Comparison of ENCODE assay signal across 22 cellular contexts in genomic region chr1:202802034-202802433, GRCh38. TPM values are rescaled to one million over a fixed set of nuclear protein-coding genes. Genes with fewer than 3 reads are reported as not detected.
A peak's percentile ranks its signal among the peaks of the same experiment; 100 is the strongest.
DNase-seq lines count a peak whose midpoint lies in the region; ATAC-seq, FAIRE-seq and TF ChIP-seq lines count a peak whose summit lies in the region.
"Had no signal": no experiment of that assay in that cellular context is flagged by ENCODE, and none has a peak within 500 bp of the region (broad histone marks: within the 10 kb centered on the region; RNA-seq: fewer than 3 reads in every experiment).

No MANE protein-coding gene starts in this region.

- H3K9me3 ChIP-seq in mammary epithelial cell (replicated peaks; ENCODE audit: insufficient read depth, low read length) (no peaks in the 10 kb centered on the region), Loucy (ENCODE audit: insufficient read depth, low read depth, low read length) (no peaks in the 10 kb centered on the region), K562 (replicated peaks; ENCODE audit: control insufficient read depth, insufficient read depth, low read depth, low read length) (no peaks in the 10 kb centered on the region)
- H3K9me3 ChIP-seq: Peyer's patch had no signal

- no peaks in the 10 kb centered on the region for H3K9me3 Mint-ChIP-seq in MCF 10A (ENCODE audit: unreplicated experiment)
- H3K9me3 Mint-ChIP-seq: CD4-positive, CD25-positive, alpha-beta regulatory T cell; H9 had no signal

- peaks cover 100% of the 10 kb centered on the region for H3K79me2 ChIP-seq in mammary epithelial cell (ENCODE audit: insufficient read depth, low read length)
- peaks cover 100% of the 10 kb centered on the region for H3K79me2 ChIP-seq in Loucy (ENCODE audit: insufficient read depth, low read length)
- H3K79me2 ChIP-seq in K562 (ENCODE audit: control insufficient read depth, insufficient read depth, low read length): peaks cover 98% of the 10 kb centered on the region

- H3K9me1 ChIP-seq in K562 (ENCODE audit: control insufficient read depth, insufficient read depth, low read length): peaks cover under 1% of the 10 kb centered on the region

- intact Hi-C loops in mammary epithelial cell (cut with micrococcal nuclease) (loop anchor here (10.0 kb wide), 1 partner anchor 963 kb away; the partner anchor contains the start of gene LAX1), MCF 10A (cut with micrococcal nuclease) (no loop called here), K562 (cut with micrococcal nuclease) (loop anchor here (10.0 kb wide), 1 partner anchor 647 kb away; no protein-coding TSS in a partner anchor)

- H2AFZ ChIP-seq in mammary epithelial cell (ENCODE audit: low read depth, low read length) (no peak overlapping the region), Loucy (ENCODE audit: low read length) (no peak overlapping the region), K562 (ENCODE audit: low read depth, low read length) (no peak overlapping the region)

- no peak overlapping the region for H3K4me3 Mint-ChIP-seq in MCF 10A (ENCODE audit: unreplicated experiment)
- H3K4me3 Mint-ChIP-seq: B cell, H9 had no signal

- no peaks in the 10 kb centered on the region for H3F3A ChIP-seq in Loucy (ENCODE audit: low read depth)

- H3K27ac Mint-ChIP-seq in MCF 10A (ENCODE audit: low read depth, unreplicated experiment): no peak overlapping the region
- H3K27ac Mint-ChIP-seq: B cell; CD4-positive, CD25-positive, alpha-beta regulatory T cell had no signal

- no peak overlapping the region for H3K9ac ChIP-seq in mammary epithelial cell (ENCODE audit: insufficient read depth, low read length)
- no peak overlapping the region for H3K9ac ChIP-seq in Loucy (ENCODE audit: low read depth, low read length, poor library complexity, severe bottlenecking)
- no peak overlapping the region for H3K9ac ChIP-seq in K562 (ENCODE audit: insufficient read depth in 1 of 2, low read depth in 2 of 2, low read length in 2 of 2)

- H3K36me3 ChIP-seq in mammary epithelial cell (ENCODE audit: insufficient read depth, low read length) (no peaks in the 10 kb centered on the region), Loucy (ENCODE audit: insufficient read depth, low read length) (peaks cover 18% of the 10 kb centered on the region; the same call in 1 of the 2 replicates), K562 (ENCODE audit: control insufficient read depth, insufficient read depth, low read length) (peaks cover 11% of the 10 kb centered on the region; the same call in 1 of the 3 replicates)
- H3K36me3 ChIP-seq: Peyer's patch had no signal

- H3K36me3 Mint-ChIP-seq in MCF 10A (ENCODE audit: insufficient read depth, unreplicated experiment): peaks cover 40% of the 10 kb centered on the region

- H3K4me2 ChIP-seq in mammary epithelial cell (ENCODE audit: insufficient read depth, low read depth, low read length) (peak overlapping the region; percentile 14), Loucy (ENCODE audit: low read depth, low read length, poor library complexity, severe bottlenecking) (peak overlapping the region; percentile 83), K562 (ENCODE audit: insufficient read depth, low read length) (no peak overlapping the region)

- no peak for ATAC-seq in K562
- no peak for ATAC-seq in GM18519 (IDR thresholded peaks at IDR 0.05; ENCODE audit: low FRiP score, unreplicated experiment)
- ATAC-seq: SK-N-SH treated with all-trans-retinoic acid at 6 μM for 48 hours had no signal

- no peak overlapping the region for H3K4me3 ChIP-seq in mammary epithelial cell (replicated peaks in 1 of 3; ENCODE audit: insufficient read depth in 1 of 3, low read depth in 2 of 3, low read length in 3 of 3)
- H3K4me3 ChIP-seq in Loucy (ENCODE audit: low read length, poor library complexity, severe bottlenecking): peak overlapping the region; percentile 92
- H3K4me3 ChIP-seq in K562: no peak overlapping the region
- H3K4me3 ChIP-seq: Peyer's patch had no signal

- H3K27me3 ChIP-seq in mammary epithelial cell (ENCODE audit: insufficient read depth, low read length) (no peaks in the 10 kb centered on the region), Loucy (ENCODE audit: insufficient read depth, low read length, poor library complexity, severe bottlenecking) (no peaks in the 10 kb centered on the region), K562 (ENCODE audit: control insufficient read depth in 2 of 2, insufficient read depth in 2 of 2, low read length in 2 of 2) (no peaks in the 10 kb centered on the region)
- H3K27me3 ChIP-seq: Peyer's patch had no signal

- in situ Hi-C loops in mammary epithelial cell (cut with MboI; ENCODE audit: low sequenced_read_pairs in 2 of 2): loop anchor here in 1 of 2 donors (25.0 kb wide), 1 partner anchor 90 kb away; the partner anchor contains the start of gene SYT2
- in situ Hi-C loops in K562 (cut with MboI): no loop called here

- POLR2A ChIA-PET in MCF 10A (lab: Yijun Ruan, JAX): no interaction called here
- POLR2A ChIA-PET in K562 (lab: Yijun Ruan, JAX): interaction anchor here (1.5 to 1.6 kb wide), 2 partner anchors 9 to 11 kb away, joined by 4 to 5 read pairs; no protein-coding TSS in a partner anchor

- dilution Hi-C loops in mammary epithelial cell (cut with HindIII; ENCODE audit: low sequenced_read_pairs): no loop called here

- 50% methylated on average over 2 of the region's 2 CpGs for WGBS in mammary epithelial cell (ENCODE audit: low coverage, missing lambda C conversion rate)
- WGBS in K562 (ENCODE audit: insufficient coverage, low coverage, missing lambda C conversion rate): 63% methylated on average over 2 of the region's 2 CpGs

- no peaks in the 10 kb centered on the region for H3K9me2 ChIP-seq in Loucy (replicated peaks; ENCODE audit: low read depth, low read length)

- H3K4me1 Mint-ChIP-seq in MCF 10A (ENCODE audit: insufficient read depth, unreplicated experiment): peaks cover 54% of the 10 kb centered on the region

- DNase-seq in mammary epithelial cell (no peak), MCF 10A (ENCODE audit: unreplicated experiment) (no peak), K562 (ENCODE audit: extremely low read depth in 1 of 4, low spot score in 3 of 4) (no peak), DMS53 (lab: John Stamatoyannopoulos, UW) (no peak)
- DNase-seq in stimulated activated CD4-positive, alpha-beta T cell treated with anti-CD3 and anti-CD28 coated beads, Interleukin-15, amount 100 ng/mL, for 24 hours: no peak
- DNase-seq: CD4-positive, CD25-positive, alpha-beta regulatory T cell; DMS79; H9; KG1; NCI-H1105; NCI-H146; NCI-H2029; NCI-H2227 treated with DMSO at 0.1 percent for 48 hours; NCI-H510A treated with DMSO at 0.1 percent for 48 hours; NCI-H748 treated with DMSO at 0.1 percent for 48 hours; NK-92 treated with Interleukin-12 subunit alpha and Interleukin-12 subunit beta, amount 100 ng/mL, for 24 hours; Peyer's patch had no signal

- BruUV-seq in mammary epithelial cell (replicated peaks; lab: Mats Ljungman, UMichigan) (no TSS peak), MCF 10A (replicated peaks; lab: Mats Ljungman, UMichigan) (no TSS peak), K562 (replicated peaks; lab: Mats Ljungman, UMichigan) (no TSS peak)

- H3K4me1 ChIP-seq in mammary epithelial cell (ENCODE audit: insufficient read depth, low read length) (peaks cover 27% of the 10 kb centered on the region), Loucy (ENCODE audit: insufficient read depth, low read length, poor library complexity, severe bottlenecking) (peaks cover 53% of the 10 kb centered on the region), K562 (replicated peaks in 1 of 2; ENCODE audit: control insufficient read depth in 2 of 2, insufficient read depth in 2 of 2, low read length in 2 of 2) (peaks cover 16 to 17% of the 10 kb centered on the region in 2 experiments; a peak in 4 of 5 replicates)

- H3K27me3 Mint-ChIP-seq in MCF 10A (ENCODE audit: insufficient read depth, unreplicated experiment): no peaks in the 10 kb centered on the region
- H3K27me3 Mint-ChIP-seq: B cell; CD4-positive, CD25-positive, alpha-beta regulatory T cell had no signal

- H3K27ac ChIP-seq in mammary epithelial cell (ENCODE audit: insufficient read depth, low read depth, low read length) (no peak overlapping the region), K562 (ENCODE audit: extremely low read depth, low read depth, low read length) (no peak overlapping the region)
- H3K27ac ChIP-seq: Peyer's patch had no signal

- CTCF ChIA-PET in mammary epithelial cell (lab: Charles Lee; ENCODE audit: low non-redundant PET) (no interaction called here), MCF 10A (lab: Yijun Ruan, JAX) (no interaction called here), K562 (lab: Yijun Ruan, JAX; ENCODE audit: low intra/inter-chr PET ratio) (no interaction called here)

- TF ChIP-seq RAD21 in K562 (CRISPR knock-in tag; conservative IDR thresholded peaks at IDR 0.05 in 1 of 2, IDR thresholded peaks at IDR 0.05 in 1 of 2): no peak

- TF ChIP-seq EP300 in K562 (IDR thresholded peaks at IDR 0.05; ENCODE audit: low read length): no peak

- no peak for FAIRE-seq in K562 (lab: Jason Lieb, UNC)
- FAIRE-seq: A204.1 had no signal

- H4K20me1 ChIP-seq in mammary epithelial cell (ENCODE audit: insufficient read depth, low read length) (no peaks in the 10 kb centered on the region), Loucy (ENCODE audit: insufficient read depth, low read length, poor library complexity, severe bottlenecking) (peaks cover 79% of the 10 kb centered on the region), K562 (replicated peaks; ENCODE audit: control insufficient read depth, insufficient read depth, low read length) (peaks cover 2% of the 10 kb centered on the region; the same call in 1 of the 2 replicates)

- TF ChIP-seq POLR2A in K562 (conservative IDR thresholded peaks at IDR 0.05): no peak

- TF ChIP-seq CTCF in mammary epithelial cell (conservative IDR thresholded peaks at IDR 0.05 in 1 of 2, IDR thresholded peaks at IDR 0.05 in 1 of 2; ENCODE audit: extremely low read depth in 1 of 2, insufficient read depth in 1 of 2, low read depth in 1 of 2, low read length in 2 of 2) (no peak), MCF 10A (IDR thresholded peaks at IDR 0.05; ENCODE audit: unreplicated experiment) (no peak), Loucy (conservative IDR thresholded peaks at IDR 0.05; ENCODE audit: low read length) (no peak), K562 (IDR thresholded peaks at IDR 0.05 in 2 of 3, conservative IDR thresholded peaks at IDR 0.05 in 1 of 3; ENCODE audit: insufficient read depth in 2 of 3, low read depth in 1 of 3, low read length in 3 of 3) (no peak)

RNA-seq across cellular contexts. Expression of gene KDM5B, which starts 6.2 kb away (rescaled TPM):
- 100 to 1,000 TPM in 1 of 2 donors, 10 to 100 TPM in 1; 88.9 to 104 TPM for total RNA-seq in mammary epithelial cell
- 36.7 TPM for polyA plus RNA-seq in mammary epithelial cell
- 103 TPM for polyA minus RNA-seq in mammary epithelial cell
- 180 and 203 TPM in 2 replicates for total RNA-seq in MCF 10A (2022)
- 288 and 694 TPM in 2 replicates for total RNA-seq in K562 (2011; cell fraction: chromatin; rRNA removed; ENCODE audit: low replicate concordance)
- 161 and 184 TPM in 2 replicates for total RNA-seq in K562 (2011; cell fraction: nucleolus; rRNA removed)
- total RNA-seq in K562 (2011; cell fraction: nucleoplasm; rRNA removed): 310 and 396 TPM in 2 replicates
- 50.7 and 56.3 TPM in 2 replicates for total RNA-seq in K562 (2014; rRNA removed)
- 71.4 and 78.0 TPM in 2 replicates for total RNA-seq in K562 (2014; rRNA removed; fragmentation: Illumina TruSeq; extraction: Trizol)
- total RNA-seq in K562 (2015; rRNA removed; fragmentation: Illumina TruSeq; extraction: Trizol): 54.6 and 57.1 TPM in 2 replicates
- total RNA-seq in K562 (2021): 88.5 and 90.6 TPM in 2 replicates
- 61.1 and 72.3 TPM in 2 replicates for polyA plus RNA-seq in K562 (2011; rRNA removed)
- 38.5 and 52.9 TPM in 2 replicates for polyA plus RNA-seq in K562 (2011; cell fraction: cytosol; rRNA removed)
- 89.8 and 102 TPM in 2 replicates for polyA plus RNA-seq in K562 (2011; cell fraction: nucleus; rRNA removed)
- 35.3 and 36.5 TPM in 2 replicates for polyA plus RNA-seq in K562 (2012)
- polyA plus RNA-seq in K562 (2014; fragmentation: Illumina TruSeq; extraction: Trizol): 44.4 and 58.5 TPM in 2 replicates
- 10 to 100 TPM; 15.4 to 18.5 TPM for polyA plus RNA-seq in K562 (2014; fragmentation: Nextera tagmentation; extraction: Ambion mirVana)
- 32.6 and 38.6 TPM in 2 replicates for polyA plus RNA-seq in K562 (2014; rRNA removed)
- polyA minus RNA-seq in K562 (2011; rRNA and poly(A)+ RNA removed): 254 and 263 TPM in 2 replicates
- polyA minus RNA-seq in K562 (2011; cell fraction: cytosol; rRNA and poly(A)+ RNA removed): 73.4 and 106 TPM in 2 replicates
- 109 and 175 TPM in 2 replicates for polyA minus RNA-seq in K562 (2011; cell fraction: nucleus; rRNA and poly(A)+ RNA removed)

RNA-seq across cellular contexts. Expression of gene PCAT6, which starts 8.7 kb away (rescaled TPM):
- total RNA-seq in mammary epithelial cell: 1 to 10 TPM in 1 of 2 donors, under 1 TPM in 1; 0.17 to 5.6 TPM
- polyA plus RNA-seq in mammary epithelial cell: 2.4 TPM
- polyA minus RNA-seq in mammary epithelial cell: 1.4 TPM
- 3.2 and 5.4 TPM in 2 replicates for total RNA-seq in MCF 10A (2022)
- total RNA-seq in K562 (2011; cell fraction: chromatin; rRNA removed; ENCODE audit: low replicate concordance): 3.1 and 5.2 TPM in 2 replicates
- total RNA-seq in K562 (2011; cell fraction: nucleolus; rRNA removed): 1.4 and 6.3 TPM in 2 replicates
- 4.4 and 5.0 TPM in 2 replicates for total RNA-seq in K562 (2011; cell fraction: nucleoplasm; rRNA removed)
- 0.45 TPM in 1 of 2 replicates, not detected in the other for total RNA-seq in K562 (2014; rRNA removed)
- total RNA-seq in K562 (2014; rRNA removed; fragmentation: Illumina TruSeq; extraction: Trizol): 0.25 TPM in 1 of 2 replicates, not detected in the other
- 0.36 TPM in 1 of 2 replicates, not detected in the other for total RNA-seq in K562 (2015; rRNA removed; fragmentation: Illumina TruSeq; extraction: Trizol)
- 2.4 and 2.5 TPM in 2 replicates for total RNA-seq in K562 (2021)
- 1.0 and 2.2 TPM in 2 replicates for polyA plus RNA-seq in K562 (2011; rRNA removed)
- 2.6 and 4.9 TPM in 2 replicates for polyA plus RNA-seq in K562 (2011; cell fraction: cytosol; rRNA removed)
- polyA plus RNA-seq in K562 (2011; cell fraction: nucleus; rRNA removed): 9.1 and 9.4 TPM in 2 replicates
- polyA plus RNA-seq in K562 (2012): 2.6 and 2.8 TPM in 2 replicates
- 0.65 and 2.8 TPM in 2 replicates for polyA plus RNA-seq in K562 (2014; fragmentation: Illumina TruSeq; extraction: Trizol)
- under 1 TPM; 0.35 to 0.42 TPM for polyA plus RNA-seq in K562 (2014; fragmentation: Nextera tagmentation; extraction: Ambion mirVana)
- polyA plus RNA-seq in K562 (2014; rRNA removed): 0.13 and 1.0 TPM in 2 replicates
- 0.66 TPM in 1 of 2 replicates, not detected in the other for polyA minus RNA-seq in K562 (2011; rRNA and poly(A)+ RNA removed)
- not detected in 2 replicates for polyA minus RNA-seq in K562 (2011; cell fraction: cytosol; rRNA and poly(A)+ RNA removed)
- 1.9 and 3.1 TPM in 2 replicates for polyA minus RNA-seq in K562 (2011; cell fraction: nucleus; rRNA and poly(A)+ RNA removed)
- total RNA-seq: CD4-positive, CD25-positive, alpha-beta regulatory T cell; Peyer's patch had no signal
- polyA plus RNA-seq: CD4-positive, CD25-positive, alpha-beta regulatory T cell had no signal
